30 cellular contexts compared by ENCODE assay signal in genomic region chr1:94244816-94245215, GRCh38. TPM values are rescaled to one million over a fixed set of nuclear protein-coding genes. Genes with fewer than 3 reads are reported as not detected.
DNase-seq lines count a peak whose midpoint lies in the region; ATAC-seq, FAIRE-seq and TF ChIP-seq lines count a peak whose summit lies in the region.
"Had no signal": no experiment of that assay in that cellular context is flagged by ENCODE, and none has a peak within 500 bp of the region (broad histone marks: within the 10 kb centered on the region; RNA-seq: fewer than 3 reads in every experiment).

No MANE protein-coding gene starts in this region.

- TF ChIP-seq POLR2A in breast epithelium (IDR thresholded peaks at IDR 0.05), result no peak

- CTCF ChIA-PET in MCF 10A (lab: Yijun Ruan, JAX), result interaction anchor here (0.7 to 4.4 kb wide), 3 partner anchors 90 to 217 kb away, joined by 3 to 22 read pairs (median 5); no protein-coding TSS in a partner anchor

- H3K36me3 Mint-ChIP-seq in MCF 10A (ENCODE audit: insufficient read depth, unreplicated experiment), result peaks cover 7% of the 10 kb centered on the region

- peak overlapping the region; percentile 55 for H3K27ac Mint-ChIP-seq in MCF 10A (ENCODE audit: low read depth, unreplicated experiment)
- H3K27ac Mint-ChIP-seq: activated naive CD8-positive, alpha-beta T cell; activated T-helper 17 cell treated with anti-CD3 and anti-CD28 coated beads, Interleukin-2, amount 50 U/mL, for 72 hours; CD8-positive, alpha-beta memory T cell; IgD-negative memory B cell; stimulated activated naive CD8-positive, alpha-beta T cell treated with anti-CD3 and anti-CD28 coated beads, Interleukin-15, Interleukin-2, amounts not matched to agents 100 ng/mL and 50 ng/mL, for 24 hours; T-helper 17 cell had no signal

- no peaks in the 10 kb centered on the region for H3K9me3 Mint-ChIP-seq in MCF 10A (ENCODE audit: unreplicated experiment)

- H3K4me3 ChIP-seq in breast epithelium, result no peak overlapping the region
- peak overlapping the region; percentile 90 for H3K4me3 ChIP-seq in fibroblast of pulmonary artery (replicated peaks; ENCODE audit: low read depth, low read length)
- peak overlapping the region; percentile 92 for H3K4me3 ChIP-seq in skeletal muscle satellite cell (ENCODE audit: low read length)
- H3K4me3 ChIP-seq in dorsolateral prefrontal cortex, result no peak overlapping the region
- H3K4me3 ChIP-seq in tibial artery, result no peak overlapping the region
- H3K4me3 ChIP-seq: body of pancreas, thyroid gland had no signal

- intact Hi-C loops in MCF 10A (cut with micrococcal nuclease), result no loop called here
- intact Hi-C loops in breast epithelium (cut with DNase I; ENCODE audit: low total_unique reads), result no loop called here
- intact Hi-C loops in dorsolateral prefrontal cortex (cut with DNase I), result no loop called here
- intact Hi-C loops in tibial artery (cut with DNase I; ENCODE audit: low total_unique reads), result no loop called here

- H3K4me1 Mint-ChIP-seq in MCF 10A (ENCODE audit: insufficient read depth, unreplicated experiment), result peaks cover 23% of the 10 kb centered on the region

- H3K9ac ChIP-seq in skeletal muscle satellite cell (ENCODE audit: low read depth, low read length), result peak overlapping the region; percentile 92

- DNase-seq in MCF 10A (ENCODE audit: unreplicated experiment) (no peak), breast epithelium (ENCODE audit: low spot score in 2 of 2) (no peak), RCC 7860 (ENCODE audit: low spot score) (no peak), fibroblast of pulmonary artery (ENCODE audit: low read depth) (no peak), dorsolateral prefrontal cortex (no peak), tibial artery (no peak)
- DNase-seq: activated CD8-positive, alpha-beta memory T cell treated with anti-CD3 and anti-CD28 coated beads, Interleukin-2, amount 50 U/mL, for 4 hours; body of pancreas; CD8-positive, alpha-beta memory T cell; GOT3; hippocampal formation; MM.1S; NCI-H1436; NCI-H510A treated with DMSO at 0.1 percent for 48 hours; NK-92 treated with Interleukin-12 subunit alpha and Interleukin-12 subunit beta, amount 100 ng/mL, for 24 hours; stimulated activated CD4-positive, alpha-beta T cell treated with anti-CD3 and anti-CD28 coated beads, Interleukin-12 subunit alpha, Interleukin-12 subunit beta, amount 100 ng/mL, for 4 hours; stimulated activated CD4-positive, alpha-beta T cell treated with anti-CD3 and anti-CD28 coated beads, Interleukin-4, amount 100 ng/mL, for 4 hours; T-helper 17 cell; thyroid gland; WERI-Rb-1 had no signal

- H3K4me3 Mint-ChIP-seq in MCF 10A (ENCODE audit: unreplicated experiment), result no peak overlapping the region
- H3K4me3 Mint-ChIP-seq: activated naive CD8-positive, alpha-beta T cell; activated T-helper 17 cell treated with anti-CD3 and anti-CD28 coated beads, Interleukin-2, amount 50 U/mL, for 72 hours; CD8-positive, alpha-beta memory T cell; stimulated activated naive CD8-positive, alpha-beta T cell treated with anti-CD3 and anti-CD28 coated beads, Interleukin-15, Interleukin-2, amounts not matched to agents 100 ng/mL and 50 ng/mL, for 24 hours; T-helper 17 cell had no signal

- no TSS peak for BruUV-seq in MCF 10A (replicated peaks; lab: Mats Ljungman, UMichigan)

- no peaks in the 10 kb centered on the region for H3K4me1 ChIP-seq in breast epithelium
- peaks cover 19% of the 10 kb centered on the region for H3K4me1 ChIP-seq in skeletal muscle satellite cell (ENCODE audit: control insufficient read depth, insufficient read depth, low read length)
- H3K4me1 ChIP-seq in tibial artery, result peaks cover 0 to 16% (median 6%) of the 10 kb centered on the region in 4 donors

- H3K27ac ChIP-seq in breast epithelium (no peak overlapping the region), dorsolateral prefrontal cortex (no peak overlapping the region), tibial artery (no peak overlapping the region)
- H3K27ac ChIP-seq: 22Rv1, neutrophil, thyroid gland, WERI-Rb-1 had no signal

- H3K27me3 ChIP-seq in breast epithelium (no peaks in the 10 kb centered on the region), skeletal muscle satellite cell (ENCODE audit: control insufficient read depth, insufficient read depth, low read length) (no peaks in the 10 kb centered on the region), dorsolateral prefrontal cortex (peaks cover 0 to 48% (median 10%) of the 10 kb centered on the region in 45 donors), tibial artery (no peaks in the 10 kb centered on the region)
- H3K27me3 ChIP-seq: body of pancreas, thyroid gland had no signal

- H3K27me3 Mint-ChIP-seq in MCF 10A (ENCODE audit: insufficient read depth, unreplicated experiment), result no peaks in the 10 kb centered on the region

- H3K9me3 ChIP-seq in breast epithelium (peaks cover 0 to 22% of the 10 kb centered on the region in 2 donors), skeletal muscle satellite cell (replicated peaks; ENCODE audit: low read length) (no peaks in the 10 kb centered on the region), tibial artery (peaks cover 0 to 6% (median 4%) of the 10 kb centered on the region in 3 donors)
- H3K9me3 ChIP-seq: body of pancreas, thyroid gland had no signal

- H3K4me2 ChIP-seq in skeletal muscle satellite cell (ENCODE audit: low read length), result peak overlapping the region; percentile 92

- H3K36me3 ChIP-seq in breast epithelium (no peaks in the 10 kb centered on the region), skeletal muscle satellite cell (ENCODE audit: insufficient read depth, low read length) (no peaks in the 10 kb centered on the region), tibial artery (no peaks in the 10 kb centered on the region)
- H3K36me3 ChIP-seq: neutrophil, thyroid gland, WERI-Rb-1 had no signal

- POLR2A ChIA-PET in MCF 10A (lab: Yijun Ruan, JAX), result interaction anchor here (1.5 to 5.2 kb wide), 3 partner anchors 9 to 81 kb away, joined by 12 to 69 read pairs (median 26); partner anchors contain the start of gene ARHGAP29

- ATAC-seq in GM19397 (IDR thresholded peaks at IDR 0.05; ENCODE audit: unreplicated experiment), result no peak
- ATAC-seq: activated T-helper 17 cell treated with anti-CD3 and anti-CD28 coated beads, Interleukin-2, amount 50 U/mL, for 72 hours; body of pancreas; T-helper 17 cell had no signal

- TF ChIP-seq CTCF in MCF 10A (IDR thresholded peaks at IDR 0.05; ENCODE audit: unreplicated experiment) (no peak), breast epithelium (IDR thresholded peaks at IDR 0.05) (no peak), fibroblast of pulmonary artery (IDR thresholded peaks at IDR 0.05; ENCODE audit: low read length, missing control alignments) (no peak), dorsolateral prefrontal cortex (IDR thresholded peaks at IDR 0.05 in 54 of 56, conservative IDR thresholded peaks at IDR 0.05 in 2 of 56; ENCODE audit: low read depth in 1 of 56, partially characterized antibody in 56 of 56) (no peak), tibial artery (IDR thresholded peaks at IDR 0.05) (no peak)

- FAIRE-seq in RCC 7860 (lab: Jason Lieb, UNC), result peak; percentile 77
- FAIRE-seq: colon, GM19239 had no signal

RNA-seq across cellular contexts. Expression of gene ARHGAP29, which starts 7.4 kb away (rescaled TPM):
- total RNA-seq in MCF 10A (2022) (38.6 and 46.7 TPM in 2 replicates), breast epithelium (10 to 100 TPM; 49.1 to 88.0 (median 70.8) TPM), dorsolateral prefrontal cortex (10 to 100 TPM; 12.1 to 54.8 (median 21.8) TPM)
- total RNA-seq in skeletal muscle satellite cell (2012; rRNA removed), result 40.2 and 47.4 TPM in 2 replicates
- total RNA-seq: activated T-helper 17 cell treated with anti-CD3 and anti-CD28 coated beads, Interleukin-2, amount 50 U/mL, for 72 hours; CD8-positive, alpha-beta memory T cell had no signal

Comparison
In these comparisons a context has a peak if more than half of its experiments do, and no peak if none do; other contexts are left out.
1. H3K4me3 ChIP-seq: peak in fibroblast of pulmonary artery (single experiment) and skeletal muscle satellite cell (single experiment); none in breast epithelium (0 of 3), dorsolateral prefrontal cortex (0 of 59) and tibial artery (0 of 2).